1 cellular context compared by ENCODE assay signal in genomic region chr1:154849645-154850131, GRCh38.
TF ChIP-seq lines count a peak whose summit lies in the region.

No MANE protein-coding gene starts in this region.

TF ChIP-seq in K562, 482 proteins besides CTCF, POLR2A, EP300 and RAD21 (continued from another document):
- TF ChIP-seq FOXO4 (CRISPR knock-in tag; IDR thresholded peaks at IDR 0.05) (no peak), ZKSCAN1 (IDR thresholded peaks at IDR 0.05; ENCODE audit: low read depth, low read length) (no peak), RFX5 (IDR thresholded peaks at IDR 0.05; ENCODE audit: low read depth, low read length) (no peak), HIVEP1 (CRISPR knock-in tag; IDR thresholded peaks at IDR 0.05) (no peak)
- TF ChIP-seq, protein P1, sequence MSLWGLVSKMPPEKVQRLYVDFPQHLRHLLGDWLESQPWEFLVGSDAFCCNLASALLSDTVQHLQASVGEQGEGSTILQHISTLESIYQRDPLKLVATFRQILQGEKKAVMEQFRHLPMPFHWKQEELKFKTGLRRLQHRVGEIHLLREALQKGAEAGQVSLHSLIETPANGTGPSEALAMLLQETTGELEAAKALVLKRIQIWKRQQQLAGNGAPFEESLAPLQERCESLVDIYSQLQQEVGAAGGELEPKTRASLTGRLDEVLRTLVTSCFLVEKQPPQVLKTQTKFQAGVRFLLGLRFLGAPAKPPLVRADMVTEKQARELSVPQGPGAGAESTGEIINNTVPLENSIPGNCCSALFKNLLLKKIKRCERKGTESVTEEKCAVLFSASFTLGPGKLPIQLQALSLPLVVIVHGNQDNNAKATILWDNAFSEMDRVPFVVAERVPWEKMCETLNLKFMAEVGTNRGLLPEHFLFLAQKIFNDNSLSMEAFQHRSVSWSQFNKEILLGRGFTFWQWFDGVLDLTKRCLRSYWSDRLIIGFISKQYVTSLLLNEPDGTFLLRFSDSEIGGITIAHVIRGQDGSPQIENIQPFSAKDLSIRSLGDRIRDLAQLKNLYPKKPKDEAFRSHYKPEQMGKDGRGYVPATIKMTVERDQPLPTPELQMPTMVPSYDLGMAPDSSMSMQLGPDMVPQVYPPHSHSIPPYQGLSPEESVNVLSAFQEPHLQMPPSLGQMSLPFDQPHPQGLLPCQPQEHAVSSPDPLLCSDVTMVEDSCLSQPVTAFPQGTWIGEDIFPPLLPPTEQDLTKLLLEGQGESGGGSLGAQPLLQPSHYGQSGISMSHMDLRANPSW (CRISPR knock-in tag; IDR thresholded peaks at IDR 0.05) = no peak
TF ChIP-seq in K562: peak in this region for 2.
